ENCODE assay signal across 24 cellular contexts in genomic region chr7:454356-455109, GRCh38.
"Had no signal": no experiment of that assay in that cellular context is flagged by ENCODE, and none has a peak within 500 bp of the region (broad histone marks: within the 10 kb centered on the region; RNA-seq: fewer than 3 reads in every experiment).

No MANE protein-coding gene starts in this region.

- H3K4me1 ChIP-seq: foreskin keratinocyte had no signal

- H3K4me3 Mint-ChIP-seq: naive thymus-derived CD4-positive, alpha-beta T cell; stimulated activated memory B cell treated with anti-CD40 and anti-IgM and Interleukin-4, amounts not matched to agents 10 μg/mL and 1 μg/mL and 100 μg/mL, for 72 hours; type B pancreatic cell had no signal

- H3K9me3 Mint-ChIP-seq: naive thymus-derived CD4-positive, alpha-beta T cell; stimulated activated memory B cell treated with anti-CD40 and anti-IgM and Interleukin-4, amounts not matched to agents 10 μg/mL and 1 μg/mL and 100 μg/mL, for 72 hours; type B pancreatic cell had no signal

- H3K27ac ChIP-seq: colonic mucosa, esophagus muscularis mucosa, foreskin keratinocyte, hepatocyte, neutrophil, pancreas, sigmoid colon, testis had no signal

- H3K9me3 ChIP-seq: colonic mucosa, esophagus muscularis mucosa, gastroesophageal sphincter, heart left ventricle, neutrophil, pancreas, sigmoid colon, testis, tibial artery had no signal

- H3K27me3 ChIP-seq: pancreas, testis, tibial artery had no signal

- H3K36me3 Mint-ChIP-seq: naive thymus-derived CD4-positive, alpha-beta T cell; stimulated activated memory B cell treated with anti-CD40 and anti-IgM and Interleukin-4, amounts not matched to agents 10 μg/mL and 1 μg/mL and 100 μg/mL, for 72 hours; type B pancreatic cell had no signal

- DNase-seq: central memory CD4-positive, alpha-beta T cell; colonic mucosa; dermis blood vessel endothelial cell; effector memory CD4-positive, alpha-beta T cell; foreskin keratinocyte; left colon; mesendoderm; midbrain; naive thymus-derived CD4-positive, alpha-beta T cell; retina; sigmoid colon; stimulated activated CD4-positive, alpha-beta T cell treated with anti-CD3 and anti-CD28 coated beads, Interleukin-4, amount 100 ng/mL, for 4 hours; stimulated activated naive CD8-positive, alpha-beta T cell treated with anti-CD3 and anti-CD28 coated beads, Interleukin-15, Interleukin-2, amounts not matched to agents 100 U/mL and 50 U/mL, for 24 hours; substantia nigra; testis had no signal

- H3K4me3 ChIP-seq: colonic mucosa, gastroesophageal sphincter, heart left ventricle, hepatocyte, pancreas, sigmoid colon, testis had no signal

- H3K36me3 ChIP-seq: colonic mucosa, esophagus muscularis mucosa, gastroesophageal sphincter, heart left ventricle, neutrophil, pancreas, sigmoid colon, tibial artery had no signal

- H3K27ac Mint-ChIP-seq: naive thymus-derived CD4-positive, alpha-beta T cell; stimulated activated memory B cell treated with anti-CD40 and anti-IgM and Interleukin-4, amounts not matched to agents 10 μg/mL and 1 μg/mL and 100 μg/mL, for 72 hours; type B pancreatic cell had no signal

- ATAC-seq: foreskin keratinocyte; gastroesophageal sphincter; left colon; naive thymus-derived CD4-positive, alpha-beta T cell; stimulated activated naive CD8-positive, alpha-beta T cell treated with anti-CD3 and anti-CD28 coated beads, Interleukin-15, Interleukin-2, amounts not matched to agents 100 U/mL and 50 U/mL, for 24 hours had no signal
